Comparison of ENCODE assay signal across 19 cellular contexts in genomic region chr22:37220543-37220968, GRCh38. TPM values are rescaled to one million over a fixed set of nuclear protein-coding genes. Genes with fewer than 3 reads are reported as not detected.
DNase-seq lines count a peak whose midpoint lies in the region; ATAC-seq, FAIRE-seq and TF ChIP-seq lines count a peak whose summit lies in the region.
"Had no signal": no experiment of that assay in that cellular context is flagged by ENCODE, and none has a peak within 500 bp of the region (broad histone marks: within the 10 kb centered on the region; RNA-seq: fewer than 3 reads in every experiment).

No MANE protein-coding gene starts in this region.

- H3K27ac ChIP-seq in endodermal cell (ENCODE audit: low read depth, low read length) (no peak overlapping the region), SJCRH30 (no peak overlapping the region)
- H3K27ac ChIP-seq: psoas muscle, RWPE1 had no signal

- TF ChIP-seq POLR2A in GM12892 (IDR thresholded peaks at IDR 0.05; ENCODE audit: low read depth, low read length) = peak; percentile 82

- H3K27ac Mint-ChIP-seq in CD14-positive monocyte = peak overlapping the region; percentile 70 to 84 (median 79)
- H3K27ac Mint-ChIP-seq in T-helper 17 cell = peak overlapping the region; percentile 96
- H3K27ac Mint-ChIP-seq in endodermal cell = no peak overlapping the region
- H3K27ac Mint-ChIP-seq: brain had no signal

- H3K9me3 ChIP-seq in T-helper 17 cell (ENCODE audit: control insufficient read depth, low read length, poor library complexity, severe bottlenecking) = no peaks in the 10 kb centered on the region
- H3K9me3 ChIP-seq in endodermal cell (ENCODE audit: control insufficient read depth, low read length) = no peaks in the 10 kb centered on the region
- H3K9me3 ChIP-seq in SJCRH30 (replicated peaks) = no peaks in the 10 kb centered on the region
- H3K9me3 ChIP-seq: psoas muscle had no signal

- WGBS in endodermal cell (ENCODE audit: insufficient coverage in 1 of 2, insufficient read length in 1 of 2), 2 experiments = 75 to 76% methylated on average over 1 to 4 of the region's 4 CpGs

- no peak for ATAC-seq in T-helper 17 cell
- no peak for ATAC-seq in GM21526 (IDR thresholded peaks at IDR 0.05; ENCODE audit: low FRiP score, unreplicated experiment)
- no peak for ATAC-seq in HG03460 (IDR thresholded peaks at IDR 0.05; ENCODE audit: unreplicated experiment)
- ATAC-seq: psoas muscle had no signal

- H3K9ac ChIP-seq in endodermal cell (ENCODE audit: extremely low read depth, low read length, poor library complexity, severe bottlenecking) = no peak overlapping the region

- peaks cover 1 to 11% (median 5%) of the 10 kb centered on the region in 7 donors for H3K9me3 Mint-ChIP-seq in CD14-positive monocyte
- peaks cover 19% of the 10 kb centered on the region for H3K9me3 Mint-ChIP-seq in endodermal cell

- H3K4me1 ChIP-seq in endodermal cell (ENCODE audit: control insufficient read depth, insufficient read depth, low read length) = no peaks in the 10 kb centered on the region
- no peaks in the 10 kb centered on the region for H3K4me1 ChIP-seq in SJCRH30
- H3K4me1 ChIP-seq: psoas muscle had no signal

- H3K36me3 Mint-ChIP-seq in CD14-positive monocyte (peaks cover 28 to 29% of the 10 kb centered on the region in 2 donors), T-helper 17 cell (ENCODE audit: low read depth) (peaks cover 5% of the 10 kb centered on the region), endodermal cell (ENCODE audit: low read depth) (no peaks in the 10 kb centered on the region)
- H3K36me3 Mint-ChIP-seq: brain had no signal

- DNase-seq in CD14-positive monocyte (ENCODE audit: low spot score) (no peak), GM12892 (ENCODE audit: insufficient read length) (no peak), T-helper 17 cell (no peak), endodermal cell (peak; percentile 67), SJCRH30 (no peak), DMS53 treated with DMSO at 0.1 percent for 48 hours (lab: John Stamatoyannopoulos, UW; ENCODE audit: unreplicated experiment) (no peak)
- DNase-seq: activated CD8-positive, alpha-beta memory T cell treated with anti-CD3 and anti-CD28 coated beads, Interleukin-2, amount 50 U/mL, for 48 hours; AML-193; islet precursor cell; NCI-H1105; psoas muscle; stimulated activated CD4-positive, alpha-beta T cell treated with anti-CD3 and anti-CD28 coated beads, Interleukin-2, amount 100 ng/mL, for 48 hours; stimulated activated naive CD4-positive, alpha-beta T cell treated with Interleukin-2 at 50 U/mL for 16 hours had no signal

- H3K36me3 ChIP-seq in endodermal cell (ENCODE audit: control insufficient read depth, insufficient read depth, low read length) = no peaks in the 10 kb centered on the region
- H3K36me3 ChIP-seq in SJCRH30 = no peaks in the 10 kb centered on the region

- H3K4me3 ChIP-seq in endodermal cell (ENCODE audit: low read length) = no peak overlapping the region
- H3K4me3 ChIP-seq in SJCRH30 = no peak overlapping the region
- H3K4me3 ChIP-seq: psoas muscle had no signal

- H3K27me3 Mint-ChIP-seq in CD14-positive monocyte (ENCODE audit: low read depth in 3 of 3) (peaks cover 3 to 11% (median 9%) of the 10 kb centered on the region in 3 donors), T-helper 17 cell (no peaks in the 10 kb centered on the region), endodermal cell (ENCODE audit: insufficient read depth) (peaks cover 8% of the 10 kb centered on the region)

- intact Hi-C loops in CD14-positive monocyte (cut with micrococcal nuclease) = no loop called here

- H3K4me1 Mint-ChIP-seq in CD14-positive monocyte (peaks cover 65% of the 10 kb centered on the region), T-helper 17 cell (peaks cover 67% of the 10 kb centered on the region), endodermal cell (peaks cover 13% of the 10 kb centered on the region)
- H3K4me1 Mint-ChIP-seq: brain had no signal

- H3K27me3 ChIP-seq in endodermal cell (ENCODE audit: control insufficient read depth, insufficient read depth, low read length, poor library complexity, severe bottlenecking) (no peaks in the 10 kb centered on the region), SJCRH30 (no peaks in the 10 kb centered on the region)

- TF ChIP-seq CTCF in CD14-positive monocyte (IDR thresholded peaks at IDR 0.05) (no peak), endodermal cell (conservative IDR thresholded peaks at IDR 0.05) (no peak)

- FAIRE-seq in GM12892 (lab: Jason Lieb, UNC) = no peak

- no peak overlapping the region for H3K4me3 Mint-ChIP-seq in CD14-positive monocyte
- peak overlapping the region; percentile 87 for H3K4me3 Mint-ChIP-seq in T-helper 17 cell
- H3K4me3 Mint-ChIP-seq in endodermal cell = no peak overlapping the region
- H3K4me3 Mint-ChIP-seq: brain had no signal

RNA-seq across cellular contexts. Expression of gene SSTR3, which starts 8.3 kb away (rescaled TPM):
- polyA plus RNA-seq in CD14-positive monocyte = not detected
- polyA plus RNA-seq in GM12892 (2012; ENCODE audit: missing spikeins) = 2.8 TPM
- total RNA-seq in T-helper 17 cell = 1 to 10 TPM in 1 of 2 donors, under 1 TPM in 1; 0.37 to 2.1 TPM
- total RNA-seq in endodermal cell = under 1 TPM; 0.11 to 0.20 TPM
- polyA plus RNA-seq in endodermal cell (2013, experiment 1 of 2) = 0.14 TPM
- polyA plus RNA-seq in endodermal cell (2013, experiment 2 of 2) = 0.12 TPM
- not detected in 2 replicates for total RNA-seq in SJCRH30 (2014; rRNA removed; shearing (Covaris generic))
- total RNA-seq: glomerular endothelial cell, NCI-H460, psoas muscle had no signal

RNA-seq across cellular contexts. Expression of gene RAC2, which starts 23.5 kb away (rescaled TPM):
- 100 to 1,000 TPM; 360 to 529 TPM for polyA plus RNA-seq in CD14-positive monocyte
- polyA plus RNA-seq in GM12892 (2012; ENCODE audit: missing spikeins) = 247 TPM
- total RNA-seq in T-helper 17 cell (100 to 1,000 TPM; 297 to 478 TPM), endodermal cell (1 to 10 TPM; 4.5 to 5.6 TPM)
- polyA plus RNA-seq in endodermal cell (2013, experiment 1 of 2) = 2.0 TPM
- 1.8 TPM for polyA plus RNA-seq in endodermal cell (2013, experiment 2 of 2)
- total RNA-seq in SJCRH30 (2014; rRNA removed; shearing (Covaris generic)) = not detected in 2 replicates

RNA-seq across cellular contexts. Expression of gene C1QTNF6, which starts 32.5 kb away (rescaled TPM):
- under 1 TPM; 0.14 to 0.24 TPM for polyA plus RNA-seq in CD14-positive monocyte
- polyA plus RNA-seq in GM12892 (2012; ENCODE audit: missing spikeins) = 4.9 TPM
- total RNA-seq in T-helper 17 cell = 10 to 100 TPM; 11.2 to 11.8 TPM
- 10 to 100 TPM; 15.5 to 16.9 TPM for total RNA-seq in endodermal cell
- 17.3 TPM for polyA plus RNA-seq in endodermal cell (2013, experiment 1 of 2)
- polyA plus RNA-seq in endodermal cell (2013, experiment 2 of 2) = 18.8 TPM
- 0.08 TPM in 1 of 2 replicates, not detected in the other for total RNA-seq in SJCRH30 (2014; rRNA removed; shearing (Covaris generic))

Comparison
In these comparisons a context has a peak if more than half of its experiments do, and no peak if none do; other contexts are left out.
1. RNA of gene RAC2, which starts 23.5 kb away (total RNA-seq): 297 to 478 TPM in T-helper 17 cell; 4.5 to 5.6 TPM in endodermal cell and not detected in SJCRH30; every median in the first group is over 10 times any median in the second.
2. RNA of gene C1QTNF6, which starts 32.5 kb away (total RNA-seq): 15.5 to 16.9 TPM in endodermal cell and 11.2 to 11.8 TPM in T-helper 17 cell; 0.08 TPM in SJCRH30; every median in the first group is over 10 times any median in the second.